1 cellular context compared by ENCODE assay signal in the genomic region with DNA sequence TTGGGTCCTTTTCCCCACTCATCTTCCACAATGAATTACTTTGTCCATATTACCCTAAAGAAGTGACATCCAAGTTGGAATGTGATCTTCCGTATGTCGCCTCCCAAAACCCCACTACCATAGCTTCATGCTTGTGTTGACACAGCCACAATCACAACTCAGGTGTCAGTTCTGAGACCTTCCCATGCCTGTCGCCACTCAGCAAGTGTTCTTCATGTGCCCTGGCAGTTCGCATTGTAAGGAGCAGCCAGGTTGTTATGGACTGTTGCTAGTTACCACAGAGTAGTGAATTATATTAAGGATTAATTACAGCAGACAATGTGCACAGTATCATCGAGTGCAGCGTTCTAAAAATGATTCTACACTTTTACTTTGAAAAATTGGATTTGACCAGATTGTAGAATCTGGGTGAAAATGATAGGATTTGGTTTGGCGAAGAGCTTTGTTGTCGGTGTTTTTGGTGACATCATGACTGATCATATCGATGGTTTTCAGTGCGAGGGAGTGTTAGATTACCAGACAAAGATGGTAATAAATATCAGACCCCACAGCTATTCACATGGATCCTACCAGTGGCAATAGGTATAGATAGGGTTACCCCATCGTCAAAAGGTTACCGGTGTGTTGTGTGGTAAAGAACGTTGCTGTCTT.
TF ChIP-seq lines count a peak whose summit lies in the region.

No MANE protein-coding gene starts in this region.

TF ChIP-seq in IMR-90, 13 proteins besides CTCF, POLR2A, EP300 and RAD21:
- TF ChIP-seq RCOR1 (IDR thresholded peaks at IDR 0.05; ENCODE audit: insufficient replicate concordance, low read length), result no peak
